ENCODE assay signal across 6 cellular contexts in genomic region chr6:103101267-103101666, GRCh38.
"Had no signal": no experiment of that assay in that cellular context is flagged by ENCODE, and none has a peak within 500 bp of the region (broad histone marks: within the 10 kb centered on the region; RNA-seq: fewer than 3 reads in every experiment).

No MANE protein-coding gene starts in this region.

- FAIRE-seq: GM12891, GM12892, GM18507, GM19239 had no signal

- DNase-seq: GDM1, GF-D8 had no signal
